Comparison of ENCODE assay signal across 1 cellular context in the genomic region with DNA sequence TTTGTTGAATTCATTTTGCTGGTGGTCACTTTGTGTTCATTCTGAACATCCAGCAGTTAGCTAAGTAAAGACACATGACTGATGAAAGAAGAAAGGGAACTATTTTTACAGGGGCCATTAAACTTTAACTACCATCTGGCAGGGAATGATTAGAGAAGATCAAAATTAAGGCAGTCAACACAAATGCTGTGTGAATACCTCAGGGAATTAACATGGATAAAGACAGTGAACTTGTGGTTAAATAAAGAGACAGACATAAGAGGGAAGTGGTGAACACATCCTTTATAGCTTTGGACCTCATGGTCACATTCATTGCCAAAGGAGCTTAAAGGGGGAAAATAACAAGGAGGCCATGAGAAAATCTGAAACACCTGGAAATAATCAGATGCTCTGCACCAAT.
A peak's percentile ranks its signal among the peaks of the same experiment; 100 is the strongest.
TF ChIP-seq lines count a peak whose summit lies in the region.

No MANE protein-coding gene starts in this region.

TF ChIP-seq in HEK293, 187 proteins besides CTCF, POLR2A, EP300 and RAD21 (continued from another document and continues in another):
- TF ChIP-seq ZNF785 (tag by site-specific recombination; IDR thresholded peaks at IDR 0.05): no peak
- no peak for TF ChIP-seq ZSCAN16 (tag by site-specific recombination; IDR thresholded peaks at IDR 0.05)
- TF ChIP-seq ZIC2 (tag by site-specific recombination; IDR thresholded peaks at IDR 0.05): no peak
- no peak for TF ChIP-seq ZNF76 (tag by site-specific recombination; IDR thresholded peaks at IDR 0.05; ENCODE audit: borderline replicate concordance, low read depth)
- TF ChIP-seq, protein P1, sequence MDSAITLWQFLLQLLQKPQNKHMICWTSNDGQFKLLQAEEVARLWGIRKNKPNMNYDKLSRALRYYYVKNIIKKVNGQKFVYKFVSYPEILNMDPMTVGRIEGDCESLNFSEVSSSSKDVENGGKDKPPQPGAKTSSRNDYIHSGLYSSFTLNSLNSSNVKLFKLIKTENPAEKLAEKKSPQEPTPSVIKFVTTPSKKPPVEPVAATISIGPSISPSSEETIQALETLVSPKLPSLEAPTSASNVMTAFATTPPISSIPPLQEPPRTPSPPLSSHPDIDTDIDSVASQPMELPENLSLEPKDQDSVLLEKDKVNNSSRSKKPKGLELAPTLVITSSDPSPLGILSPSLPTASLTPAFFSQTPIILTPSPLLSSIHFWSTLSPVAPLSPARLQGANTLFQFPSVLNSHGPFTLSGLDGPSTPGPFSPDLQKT (IDR thresholded peaks at IDR 0.05; ENCODE audit: borderline replicate concordance, low read depth, low read length): no peak
- TF ChIP-seq, protein P2, sequence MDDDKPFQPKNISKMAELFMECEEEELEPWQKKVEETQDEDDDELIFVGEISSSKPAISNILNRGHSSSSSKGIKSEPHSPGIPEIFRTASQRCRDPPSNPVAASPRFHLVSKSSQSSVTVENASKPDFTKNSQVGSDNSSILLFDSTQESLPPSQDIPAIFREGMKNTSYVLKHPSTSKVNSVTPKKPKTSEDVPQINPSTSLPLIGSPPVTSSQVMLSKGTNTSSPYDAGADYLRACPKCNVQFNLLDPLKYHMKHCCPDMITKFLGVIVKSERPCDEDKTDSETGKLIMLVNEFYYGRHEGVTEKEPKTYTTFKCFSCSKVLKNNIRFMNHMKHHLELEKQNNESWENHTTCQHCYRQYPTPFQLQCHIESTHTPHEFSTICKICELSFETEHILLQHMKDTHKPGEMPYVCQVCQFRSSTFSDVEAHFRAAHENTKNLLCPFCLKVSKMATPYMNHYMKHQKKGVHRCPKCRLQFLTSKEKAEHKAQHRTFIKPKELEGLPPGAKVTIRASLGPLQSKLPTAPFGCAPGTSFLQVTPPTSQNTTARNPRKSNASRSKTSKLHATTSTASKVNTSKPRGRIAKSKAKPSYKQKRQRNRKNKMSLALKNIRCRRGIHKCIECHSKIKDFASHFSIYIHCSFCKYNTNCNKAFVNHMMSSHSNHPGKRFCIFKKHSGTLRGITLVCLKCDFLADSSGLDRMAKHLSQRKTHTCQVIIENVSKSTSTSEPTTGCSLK (tag by site-specific recombination; IDR thresholded peaks at IDR 0.05): no peak
- no peak for TF ChIP-seq ZNF529 (tag by site-specific recombination; IDR thresholded peaks at IDR 0.05; ENCODE audit: insufficient replicate concordance)
- peak; percentile 69 for TF ChIP-seq KLF8 (tag by site-specific recombination; IDR thresholded peaks at IDR 0.05)
- no peak for TF ChIP-seq ZNF768 (tag by site-specific recombination; IDR thresholded peaks at IDR 0.05)
- TF ChIP-seq, protein P3, sequence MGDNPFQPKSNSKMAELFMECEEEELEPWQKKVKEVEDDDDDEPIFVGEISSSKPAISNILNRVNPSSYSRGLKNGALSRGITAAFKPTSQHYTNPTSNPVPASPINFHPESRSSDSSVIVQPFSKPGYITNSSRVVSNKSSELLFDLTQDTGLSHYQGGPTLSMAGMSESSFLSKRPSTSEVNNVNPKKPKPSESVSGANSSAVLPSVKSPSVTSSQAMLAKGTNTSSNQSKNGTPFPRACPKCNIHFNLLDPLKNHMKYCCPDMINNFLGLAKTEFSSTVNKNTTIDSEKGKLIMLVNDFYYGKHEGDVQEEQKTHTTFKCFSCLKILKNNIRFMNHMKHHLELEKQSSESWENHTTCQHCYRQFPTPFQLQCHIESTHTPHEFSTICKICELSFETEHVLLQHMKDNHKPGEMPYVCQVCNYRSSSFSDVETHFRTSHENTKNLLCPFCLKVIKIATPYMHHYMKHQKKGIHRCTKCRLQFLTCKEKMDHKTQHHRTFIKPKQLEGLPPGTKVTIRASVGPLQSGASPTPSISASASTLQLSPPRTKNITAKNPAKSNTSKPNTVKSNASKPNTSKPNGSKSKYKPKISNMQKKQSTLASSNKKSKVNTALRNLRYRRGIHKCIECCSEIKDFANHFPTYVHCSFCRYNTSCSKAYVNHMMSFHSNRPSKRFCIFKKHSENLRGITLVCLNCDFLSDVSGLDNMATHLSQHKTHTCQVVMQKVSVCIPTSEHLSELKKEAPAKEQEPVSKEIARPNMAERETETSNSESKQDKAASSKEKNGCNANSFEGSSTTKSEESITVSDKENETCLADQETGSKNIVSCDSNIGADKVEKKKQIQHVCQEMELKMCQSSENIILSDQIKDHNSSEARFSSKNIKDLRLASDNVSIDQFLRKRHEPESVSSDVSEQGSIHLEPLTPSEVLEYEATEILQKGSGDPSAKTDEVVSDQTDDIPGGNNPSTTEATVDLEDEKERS (tag by site-specific recombination; IDR thresholded peaks at IDR 0.05): no peak
- TF ChIP-seq ZNF354C (tag by site-specific recombination; IDR thresholded peaks at IDR 0.05; ENCODE audit: borderline replicate concordance, low read depth): no peak
- no peak for TF ChIP-seq ZNF621 (tag by site-specific recombination; IDR thresholded peaks at IDR 0.05)
- no peak for TF ChIP-seq ZNF184 (tag by site-specific recombination; IDR thresholded peaks at IDR 0.05)
- no peak for TF ChIP-seq TRIM28 (IDR thresholded peaks at IDR 0.05; ENCODE audit: borderline replicate concordance, low read length)
- TF ChIP-seq ZNF48 (tag by site-specific recombination; IDR thresholded peaks at IDR 0.05): no peak
- TF ChIP-seq REPIN1 (tag by site-specific recombination; IDR thresholded peaks at IDR 0.05; ENCODE audit: low read depth): no peak
- TF ChIP-seq ZNF558 (tag by site-specific recombination; IDR thresholded peaks at IDR 0.05): no peak
- TF ChIP-seq, protein P4, sequence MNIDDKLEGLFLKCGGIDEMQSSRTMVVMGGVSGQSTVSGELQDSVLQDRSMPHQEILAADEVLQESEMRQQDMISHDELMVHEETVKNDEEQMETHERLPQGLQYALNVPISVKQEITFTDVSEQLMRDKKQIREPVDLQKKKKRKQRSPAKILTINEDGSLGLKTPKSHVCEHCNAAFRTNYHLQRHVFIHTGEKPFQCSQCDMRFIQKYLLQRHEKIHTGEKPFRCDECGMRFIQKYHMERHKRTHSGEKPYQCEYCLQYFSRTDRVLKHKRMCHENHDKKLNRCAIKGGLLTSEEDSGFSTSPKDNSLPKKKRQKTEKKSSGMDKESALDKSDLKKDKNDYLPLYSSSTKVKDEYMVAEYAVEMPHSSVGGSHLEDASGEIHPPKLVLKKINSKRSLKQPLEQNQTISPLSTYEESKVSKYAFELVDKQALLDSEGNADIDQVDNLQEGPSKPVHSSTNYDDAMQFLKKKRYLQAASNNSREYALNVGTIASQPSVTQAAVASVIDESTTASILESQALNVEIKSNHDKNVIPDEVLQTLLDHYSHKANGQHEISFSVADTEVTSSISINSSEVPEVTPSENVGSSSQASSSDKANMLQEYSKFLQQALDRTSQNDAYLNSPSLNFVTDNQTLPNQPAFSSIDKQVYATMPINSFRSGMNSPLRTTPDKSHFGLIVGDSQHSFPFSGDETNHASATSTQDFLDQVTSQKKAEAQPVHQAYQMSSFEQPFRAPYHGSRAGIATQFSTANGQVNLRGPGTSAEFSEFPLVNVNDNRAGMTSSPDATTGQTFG (tag by site-specific recombination; IDR thresholded peaks at IDR 0.05; ENCODE audit: borderline replicate concordance): no peak
- TF ChIP-seq, protein P5, sequence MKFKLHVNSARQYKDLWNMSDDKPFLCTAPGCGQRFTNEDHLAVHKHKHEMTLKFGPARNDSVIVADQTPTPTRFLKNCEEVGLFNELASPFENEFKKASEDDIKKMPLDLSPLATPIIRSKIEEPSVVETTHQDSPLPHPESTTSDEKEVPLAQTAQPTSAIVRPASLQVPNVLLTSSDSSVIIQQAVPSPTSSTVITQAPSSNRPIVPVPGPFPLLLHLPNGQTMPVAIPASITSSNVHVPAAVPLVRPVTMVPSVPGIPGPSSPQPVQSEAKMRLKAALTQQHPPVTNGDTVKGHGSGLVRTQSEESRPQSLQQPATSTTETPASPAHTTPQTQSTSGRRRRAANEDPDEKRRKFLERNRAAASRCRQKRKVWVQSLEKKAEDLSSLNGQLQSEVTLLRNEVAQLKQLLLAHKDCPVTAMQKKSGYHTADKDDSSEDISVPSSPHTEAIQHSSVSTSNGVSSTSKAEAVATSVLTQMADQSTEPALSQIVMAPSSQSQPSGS (tag by site-specific recombination; IDR thresholded peaks at IDR 0.05; ENCODE audit: low read depth): no peak
- TF ChIP-seq ZBTB20 (tag by site-specific recombination; IDR thresholded peaks at IDR 0.05): no peak
- no peak for TF ChIP-seq ZNF623 (tag by site-specific recombination; IDR thresholded peaks at IDR 0.05)
- no peak for TF ChIP-seq ZNF19 (tag by site-specific recombination; IDR thresholded peaks at IDR 0.05; ENCODE audit: low read depth)
- no peak for TF ChIP-seq ZNF660 (tag by site-specific recombination; IDR thresholded peaks at IDR 0.05)
- TF ChIP-seq, protein P6, sequence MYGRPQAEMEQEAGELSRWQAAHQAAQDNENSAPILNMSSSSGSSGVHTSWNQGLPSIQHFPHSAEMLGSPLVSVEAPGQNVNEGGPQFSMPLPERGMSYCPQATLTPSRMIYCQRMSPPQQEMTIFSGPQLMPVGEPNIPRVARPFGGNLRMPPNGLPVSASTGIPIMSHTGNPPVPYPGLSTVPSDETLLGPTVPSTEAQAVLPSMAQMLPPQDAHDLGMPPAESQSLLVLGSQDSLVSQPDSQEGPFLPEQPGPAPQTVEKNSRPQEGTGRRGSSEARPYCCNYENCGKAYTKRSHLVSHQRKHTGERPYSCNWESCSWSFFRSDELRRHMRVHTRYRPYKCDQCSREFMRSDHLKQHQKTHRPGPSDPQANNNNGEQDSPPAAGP (tag by site-specific recombination; IDR thresholded peaks at IDR 0.05): no peak
- TF ChIP-seq ZNF626 (tag by site-specific recombination; IDR thresholded peaks at IDR 0.05): no peak
- TF ChIP-seq, protein P7, sequence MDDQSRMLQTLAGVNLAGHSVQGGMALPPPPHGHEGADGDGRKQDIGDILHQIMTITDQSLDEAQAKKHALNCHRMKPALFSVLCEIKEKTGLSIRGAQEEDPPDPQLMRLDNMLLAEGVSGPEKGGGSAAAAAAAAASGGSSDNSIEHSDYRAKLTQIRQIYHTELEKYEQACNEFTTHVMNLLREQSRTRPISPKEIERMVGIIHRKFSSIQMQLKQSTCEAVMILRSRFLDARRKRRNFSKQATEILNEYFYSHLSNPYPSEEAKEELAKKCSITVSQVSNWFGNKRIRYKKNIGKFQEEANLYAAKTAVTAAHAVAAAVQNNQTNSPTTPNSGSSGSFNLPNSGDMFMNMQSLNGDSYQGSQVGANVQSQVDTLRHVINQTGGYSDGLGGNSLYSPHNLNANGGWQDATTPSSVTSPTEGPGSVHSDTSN (CRISPR knock-in tag; IDR thresholded peaks at IDR 0.05): no peak
- no peak for TF ChIP-seq KLF10 (tag by site-specific recombination; IDR thresholded peaks at IDR 0.05)
- TF ChIP-seq ZNF211 (tag by site-specific recombination; IDR thresholded peaks at IDR 0.05; ENCODE audit: low read depth): no peak
- TF ChIP-seq, protein P8, sequence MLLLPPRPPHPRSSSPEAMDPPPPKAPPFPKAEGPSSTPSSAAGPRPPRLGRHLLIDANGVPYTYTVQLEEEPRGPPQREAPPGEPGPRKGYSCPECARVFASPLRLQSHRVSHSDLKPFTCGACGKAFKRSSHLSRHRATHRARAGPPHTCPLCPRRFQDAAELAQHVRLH (tag by site-specific recombination; IDR thresholded peaks at IDR 0.05): no peak
- no peak for TF ChIP-seq EGR2 (tag by site-specific recombination; IDR thresholded peaks at IDR 0.05; ENCODE audit: low read depth)
- TF ChIP-seq OVOL3 (tag by site-specific recombination; IDR thresholded peaks at IDR 0.05): peak; percentile 53; the same call in 1 of the 2 replicates
- TF ChIP-seq ZNF571 (tag by site-specific recombination; IDR thresholded peaks at IDR 0.05): no peak
- no peak for TF ChIP-seq PRDM1 (tag by site-specific recombination; IDR thresholded peaks at IDR 0.05)
- no peak for TF ChIP-seq ZNF544 (tag by site-specific recombination; IDR thresholded peaks at IDR 0.05)
- no peak for TF ChIP-seq ZFP69B (tag by site-specific recombination; IDR thresholded peaks at IDR 0.05)
- TF ChIP-seq GFI1B (tag by site-specific recombination; IDR thresholded peaks at IDR 0.05): no peak
- no peak for TF ChIP-seq ZNF114 (tag by site-specific recombination; IDR thresholded peaks at IDR 0.05)
- TF ChIP-seq, protein P9, sequence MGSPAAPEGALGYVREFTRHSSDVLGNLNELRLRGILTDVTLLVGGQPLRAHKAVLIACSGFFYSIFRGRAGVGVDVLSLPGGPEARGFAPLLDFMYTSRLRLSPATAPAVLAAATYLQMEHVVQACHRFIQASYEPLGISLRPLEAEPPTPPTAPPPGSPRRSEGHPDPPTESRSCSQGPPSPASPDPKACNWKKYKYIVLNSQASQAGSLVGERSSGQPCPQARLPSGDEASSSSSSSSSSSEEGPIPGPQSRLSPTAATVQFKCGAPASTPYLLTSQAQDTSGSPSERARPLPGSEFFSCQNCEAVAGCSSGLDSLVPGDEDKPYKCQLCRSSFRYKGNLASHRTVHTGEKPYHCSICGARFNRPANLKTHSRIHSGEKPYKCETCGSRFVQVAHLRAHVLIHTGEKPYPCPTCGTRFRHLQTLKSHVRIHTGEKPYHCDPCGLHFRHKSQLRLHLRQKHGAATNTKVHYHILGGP (tag by site-specific recombination; IDR thresholded peaks at IDR 0.05): 0 out of 2 replicates have a peak, but pooled peaks have one; percentile 6
- no peak for TF ChIP-seq ZNF423 (tag by site-specific recombination; IDR thresholded peaks at IDR 0.05)
- TF ChIP-seq ZNF585B (tag by site-specific recombination; IDR thresholded peaks at IDR 0.05): no peak
- TF ChIP-seq, protein P10, sequence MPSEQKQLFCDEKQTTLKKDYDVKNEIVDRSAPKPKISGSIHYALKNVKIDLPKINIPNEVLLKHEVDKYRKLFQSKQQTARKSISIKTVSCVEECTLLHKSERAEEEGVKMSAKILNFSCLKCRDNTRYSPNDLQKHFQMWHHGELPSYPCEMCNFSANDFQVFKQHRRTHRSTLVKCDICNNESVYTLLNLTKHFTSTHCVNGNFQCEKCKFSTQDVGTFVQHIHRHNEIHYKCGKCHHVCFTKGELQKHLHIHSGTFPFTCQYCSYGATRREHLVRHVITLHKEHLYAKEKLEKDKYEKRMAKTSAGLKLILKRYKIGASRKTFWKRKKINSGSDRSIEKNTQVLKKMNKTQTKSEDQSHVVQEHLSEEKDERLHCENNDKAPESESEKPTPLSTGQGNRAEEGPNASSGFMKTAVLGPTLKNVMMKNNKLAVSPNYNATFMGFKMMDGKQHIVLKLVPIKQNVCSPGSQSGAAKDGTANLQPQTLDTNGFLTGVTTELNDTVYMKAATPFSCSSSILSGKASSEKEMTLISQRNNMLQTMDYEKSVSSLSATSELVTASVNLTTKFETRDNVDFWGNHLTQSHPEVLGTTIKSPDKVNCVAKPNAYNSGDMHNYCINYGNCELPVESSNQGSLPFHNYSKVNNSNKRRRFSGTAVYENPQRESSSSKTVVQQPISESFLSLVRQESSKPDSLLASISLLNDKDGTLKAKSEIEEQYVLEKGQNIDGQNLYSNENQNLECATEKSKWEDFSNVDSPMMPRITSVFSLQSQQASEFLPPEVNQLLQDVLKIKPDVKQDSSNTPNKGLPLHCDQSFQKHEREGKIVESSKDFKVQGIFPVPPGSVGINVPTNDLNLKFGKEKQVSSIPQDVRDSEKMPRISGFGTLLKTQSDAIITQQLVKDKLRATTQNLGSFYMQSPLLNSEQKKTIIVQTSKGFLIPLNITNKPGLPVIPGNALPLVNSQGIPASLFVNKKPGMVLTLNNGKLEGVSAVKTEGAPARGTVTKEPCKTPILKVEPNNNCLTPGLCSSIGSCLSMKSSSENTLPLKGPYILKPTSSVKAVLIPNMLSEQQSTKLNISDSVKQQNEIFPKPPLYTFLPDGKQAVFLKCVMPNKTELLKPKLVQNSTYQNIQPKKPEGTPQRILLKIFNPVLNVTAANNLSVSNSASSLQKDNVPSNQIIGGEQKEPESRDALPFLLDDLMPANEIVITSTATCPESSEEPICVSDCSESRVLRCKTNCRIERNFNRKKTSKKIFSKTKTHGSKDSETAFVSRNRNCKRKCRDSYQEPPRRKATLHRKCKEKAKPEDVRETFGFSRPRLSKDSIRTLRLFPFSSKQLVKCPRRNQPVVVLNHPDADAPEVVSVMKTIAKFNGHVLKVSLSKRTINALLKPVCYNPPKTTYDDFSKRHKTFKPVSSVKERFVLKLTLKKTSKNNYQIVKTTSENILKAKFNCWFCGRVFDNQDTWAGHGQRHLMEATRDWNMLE (tag by site-specific recombination; conservative IDR thresholded peaks at IDR 0.05; ENCODE audit: low read depth): no peak
- 0 out of 2 replicates have a peak, but pooled peaks have one; percentile 28 for TF ChIP-seq GLIS1 (tag by site-specific recombination; IDR thresholded peaks at IDR 0.05)
